ENCODE assay signal across 9 cellular contexts in the genomic region with DNA sequence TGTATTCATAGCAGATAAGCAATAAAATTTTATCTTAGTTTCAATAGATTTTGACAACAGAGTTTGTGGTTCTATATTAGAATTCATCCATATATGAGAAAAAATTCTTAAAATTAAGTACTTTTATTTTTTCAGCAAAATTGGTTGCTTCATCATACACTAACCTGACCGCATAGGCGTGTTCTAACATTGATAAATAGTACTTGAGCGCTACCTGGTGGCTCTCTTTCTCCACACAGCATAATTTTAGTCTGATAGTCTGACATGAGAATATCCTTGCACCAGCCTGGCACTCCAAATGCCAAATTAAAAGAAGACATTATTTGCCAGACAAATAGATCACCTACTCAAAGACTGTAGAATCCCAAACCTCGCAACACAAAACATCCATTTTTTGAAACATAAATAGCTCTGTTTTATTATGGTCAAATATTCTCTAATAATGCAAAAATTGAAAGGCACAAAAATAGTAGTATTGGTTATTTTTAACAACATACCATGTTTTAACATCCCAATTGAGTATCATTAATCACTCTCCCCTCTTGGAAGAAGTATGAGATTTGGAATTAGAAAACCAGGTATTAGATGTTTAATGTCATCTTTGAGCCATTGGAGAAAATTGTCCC. TPM values are rescaled to one million over a fixed set of nuclear protein-coding genes. Genes with fewer than 3 reads are reported as not detected.
A peak's percentile ranks its signal among the peaks of the same experiment; 100 is the strongest.
DNase-seq lines count a peak whose midpoint lies in the region; ATAC-seq and TF ChIP-seq lines count a peak whose summit lies in the region.
"Had no signal": no experiment of that assay in that cellular context is flagged by ENCODE, and none has a peak within 500 bp of the region (broad histone marks: within the 10 kb centered on the region; RNA-seq: fewer than 3 reads in every experiment).

No MANE protein-coding gene starts in this region.

- no peaks in the 10 kb centered on the region for H3K36me3 ChIP-seq in KMS-11 (ENCODE audit: insufficient read depth)

- H3K36me3 Mint-ChIP-seq in activated T-helper 2 cell treated with anti-CD3 and anti-CD28 coated beads, Interferon-gamma antibody, Interleukin-2, Interleukin-4, amounts not matched to agents 10 μg/mL and 5 μg/mL and 100 μg/mL, durations not matched to agents 14 hours and 24 hours and 36 hours (ENCODE audit: low read depth): no peaks in the 10 kb centered on the region
- no peaks in the 10 kb centered on the region for H3K36me3 Mint-ChIP-seq in osteocyte (ENCODE audit: unreplicated experiment)
- H3K36me3 Mint-ChIP-seq: activated naive CD8-positive, alpha-beta T cell had no signal

- DNase-seq in DMS153 (lab: John Stamatoyannopoulos, UW): peak; percentile 34
- DNase-seq in RKO (ENCODE audit: low spot score): peak; percentile 73
- peak; percentile 28 for DNase-seq in activated T-helper 2 cell treated with anti-CD3 and anti-CD28 coated beads, Interferon-gamma antibody, Interleukin-2, Interleukin-4, amounts not matched to agents 10 μg/mL and 5 μg/mL and 100 μg/mL, durations not matched to agents 14 hours and 24 hours and 36 hours (ENCODE audit: low spot score)
- peak; percentile 52 to 85 for DNase-seq in foreskin fibroblast
- DNase-seq in osteocyte (ENCODE audit: extremely low spot score, unreplicated experiment): no peak

- no peak overlapping the region for H3K27ac ChIP-seq in KMS-11

- no peaks in the 10 kb centered on the region for H3K4me1 ChIP-seq in KMS-11 (ENCODE audit: low read depth, poor library complexity, severe bottlenecking)

- no peak overlapping the region for H2AFZ ChIP-seq in KMS-11 (ENCODE audit: low read depth)

- no peaks in the 10 kb centered on the region for H3K79me2 ChIP-seq in KMS-11 (ENCODE audit: insufficient read depth, low read depth)

- H3K4me2 ChIP-seq in KMS-11: no peak overlapping the region

- ATAC-seq in GM21526 (IDR thresholded peaks at IDR 0.05; ENCODE audit: low FRiP score, unreplicated experiment): peak; percentile 80
- no peak for ATAC-seq in GM21737 (IDR thresholded peaks at IDR 0.05; ENCODE audit: unreplicated experiment)

- H3K4me3 ChIP-seq in KMS-11 (IDR thresholded peaks at IDR 0.05; ENCODE audit: insufficient read depth, low read depth, low read length) (no peak overlapping the region), foreskin fibroblast (ENCODE audit: low read depth in 1 of 2, low read length in 2 of 2) (no peak overlapping the region)

- peaks cover 37% of the 10 kb centered on the region for H3K27me3 Mint-ChIP-seq in activated T-helper 2 cell treated with anti-CD3 and anti-CD28 coated beads, Interferon-gamma antibody, Interleukin-2, Interleukin-4, amounts not matched to agents 10 μg/mL and 5 μg/mL and 100 μg/mL, durations not matched to agents 14 hours and 24 hours and 36 hours (ENCODE audit: low read depth)
- peaks cover 19% of the 10 kb centered on the region for H3K27me3 Mint-ChIP-seq in osteocyte (ENCODE audit: unreplicated experiment)

- no peak overlapping the region for H3K27ac Mint-ChIP-seq in activated T-helper 2 cell treated with anti-CD3 and anti-CD28 coated beads, Interferon-gamma antibody, Interleukin-2, Interleukin-4, amounts not matched to agents 10 μg/mL and 5 μg/mL and 100 μg/mL, durations not matched to agents 14 hours and 24 hours and 36 hours
- H3K27ac Mint-ChIP-seq in osteocyte (ENCODE audit: unreplicated experiment): no peak overlapping the region
- H3K27ac Mint-ChIP-seq: activated naive CD8-positive, alpha-beta T cell had no signal

- H4K20me1 ChIP-seq in KMS-11 (ENCODE audit: insufficient read depth): no peaks in the 10 kb centered on the region

- TF ChIP-seq CTCF in KMS-11 (conservative IDR thresholded peaks at IDR 0.05; ENCODE audit: low read depth, low read length) (peak; percentile 60), foreskin fibroblast (IDR thresholded peaks at IDR 0.05; ENCODE audit: low read depth, low read length) (peak; percentile 71), osteocyte (IDR thresholded peaks at IDR 0.05) (peak; percentile 86)

- no peaks in the 10 kb centered on the region for H3K4me1 Mint-ChIP-seq in activated T-helper 2 cell treated with anti-CD3 and anti-CD28 coated beads, Interferon-gamma antibody, Interleukin-2, Interleukin-4, amounts not matched to agents 10 μg/mL and 5 μg/mL and 100 μg/mL, durations not matched to agents 14 hours and 24 hours and 36 hours (ENCODE audit: low read depth)
- peaks cover 19% of the 10 kb centered on the region for H3K4me1 Mint-ChIP-seq in osteocyte (ENCODE audit: unreplicated experiment)

- no peaks in the 10 kb centered on the region for H3K9me3 Mint-ChIP-seq in activated T-helper 2 cell treated with anti-CD3 and anti-CD28 coated beads, Interferon-gamma antibody, Interleukin-2, Interleukin-4, amounts not matched to agents 10 μg/mL and 5 μg/mL and 100 μg/mL, durations not matched to agents 14 hours and 24 hours and 36 hours
- H3K9me3 Mint-ChIP-seq in osteocyte (ENCODE audit: unreplicated experiment): no peaks in the 10 kb centered on the region

- H3K4me3 Mint-ChIP-seq in activated T-helper 2 cell treated with anti-CD3 and anti-CD28 coated beads, Interferon-gamma antibody, Interleukin-2, Interleukin-4, amounts not matched to agents 10 μg/mL and 5 μg/mL and 100 μg/mL, durations not matched to agents 14 hours and 24 hours and 36 hours (ENCODE audit: low read depth): no peak overlapping the region
- no peak overlapping the region for H3K4me3 Mint-ChIP-seq in osteocyte (ENCODE audit: unreplicated experiment)
- H3K4me3 Mint-ChIP-seq: activated naive CD8-positive, alpha-beta T cell had no signal

- H3K27me3 ChIP-seq in KMS-11 (ENCODE audit: insufficient read depth, low read depth): no peaks in the 10 kb centered on the region

- H3K9ac ChIP-seq in KMS-11: no peak overlapping the region

- intact Hi-C loops in activated T-helper 2 cell treated with anti-CD3 and anti-CD28 coated beads, Interferon-gamma antibody, Interleukin-2, Interleukin-4, amounts not matched to agents 10 μg/mL and 5 μg/mL and 100 μg/mL, durations not matched to agents 14 hours and 24 hours and 36 hours (cut with micrococcal nuclease): loop anchor here (1.0 to 5.0 kb wide), 3 partner anchors 229 to 314 kb away; no protein-coding TSS in a partner anchor

RNA-seq across cellular contexts. Expression of gene FILIP1, which starts 33.0 kb away (rescaled TPM):
- not detected in 2 replicates for total RNA-seq in activated T-helper 2 cell treated with anti-CD3 and anti-CD28 coated beads, Interferon-gamma antibody, Interleukin-2, Interleukin-4, amounts not matched to agents 10 μg/mL and 5 μg/mL and 100 μg/mL, durations not matched to agents 14 hours and 24 hours and 36 hours
- total RNA-seq in osteocyte: 0.05 and 0.10 TPM in 2 replicates
